Comparison of ENCODE assay signal across 14 cellular contexts in the genomic region with DNA sequence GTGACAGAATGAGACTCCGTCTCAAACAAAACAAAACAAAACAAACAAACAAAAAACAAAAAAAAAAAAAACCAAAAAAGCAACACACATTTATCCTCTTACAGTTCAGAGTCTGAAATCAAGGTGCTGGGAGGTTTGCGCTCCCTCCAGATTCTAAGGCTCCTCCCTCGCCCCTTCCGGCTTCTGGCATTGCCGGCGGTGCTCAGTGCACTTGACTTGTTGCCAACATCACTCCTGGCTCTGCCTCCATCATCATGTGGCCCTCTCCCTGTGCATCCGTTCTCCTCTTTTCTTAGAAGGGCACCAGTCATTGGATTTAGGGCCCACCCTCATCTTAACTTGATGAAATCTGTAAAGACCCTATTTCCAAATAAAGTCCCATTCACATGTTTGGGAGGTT.
A peak's percentile ranks its signal among the peaks of the same experiment; 100 is the strongest.
DNase-seq lines count a peak whose midpoint lies in the region; ATAC-seq and TF ChIP-seq lines count a peak whose summit lies in the region.
"Had no signal": no experiment of that assay in that cellular context is flagged by ENCODE, and none has a peak within 500 bp of the region (broad histone marks: within the 10 kb centered on the region; RNA-seq: fewer than 3 reads in every experiment).

No MANE protein-coding gene starts in this region.

- H3K9ac ChIP-seq in neuronal stem cell (ENCODE audit: low read depth, low read length, poor library complexity) = no peak overlapping the region

- H3K18ac ChIP-seq in neuronal stem cell (ENCODE audit: low read length) = no peak overlapping the region

- H3K36me3 ChIP-seq in neuronal stem cell (replicated peaks in 1 of 2; ENCODE audit: control insufficient read depth in 2 of 2, insufficient read depth in 2 of 2, low read length in 2 of 2) (no peaks in the 10 kb centered on the region), left ventricle myocardium inferior (no peaks in the 10 kb centered on the region)

- H3K4ac ChIP-seq in neuronal stem cell (ENCODE audit: low read length) = no peak overlapping the region

- no peak overlapping the region for H2BK15ac ChIP-seq in neuronal stem cell (ENCODE audit: low read length)

- H3K27ac ChIP-seq in neuronal stem cell (replicated peaks; ENCODE audit: low read length) (no peak overlapping the region), left ventricle myocardium inferior (replicated peaks) (no peak overlapping the region)
- H3K27ac ChIP-seq: 22Rv1, HL-60 had no signal

- H3K23ac ChIP-seq in neuronal stem cell (ENCODE audit: low read depth, low read length, poor library complexity) = no peak overlapping the region

- peak overlapping the region; percentile 1 for H4K91ac ChIP-seq in neuronal stem cell (ENCODE audit: low read depth, low read length, poor library complexity)

- H3K14ac ChIP-seq in neuronal stem cell (ENCODE audit: low read length) = no peak overlapping the region

- peaks cover 0 to 5% of the 10 kb centered on the region in 2 donors for H3K4me1 ChIP-seq in neuronal stem cell (ENCODE audit: control insufficient read depth in 2 of 2, insufficient read depth in 1 of 2, low read depth in 1 of 2, low read length in 2 of 2)
- H3K4me1 ChIP-seq in left ventricle myocardium inferior = no peaks in the 10 kb centered on the region

- DNase-seq in DMS 273 (lab: John Stamatoyannopoulos, UW; ENCODE audit: unreplicated experiment) (peak; percentile 22), DMS 273 treated with DMSO at 0.1 percent for 48 hours (lab: John Stamatoyannopoulos, UW) (no peak), cerebellar cortex (ENCODE audit: low spot score) (peak; percentile 85), neuronal stem cell (ENCODE audit: low spot score) (no peak), left ventricle myocardium inferior (no peak), kidney glomerular epithelial cell (lab: John Stamatoyannopoulos, UW) (no peak)
- DNase-seq: Caco-2; CD8-positive, alpha-beta memory T cell; GOT3; H9 had no signal

- no peaks in the 10 kb centered on the region for H3K79me1 ChIP-seq in neuronal stem cell (ENCODE audit: low read depth, low read length)

- ATAC-seq in GM18519 (IDR thresholded peaks at IDR 0.05; ENCODE audit: low FRiP score, unreplicated experiment) = no peak
- ATAC-seq: GM12878 had no signal

- no peak overlapping the region for H3K4me2 ChIP-seq in neuronal stem cell (ENCODE audit: insufficient read depth, low read length, poor library complexity, severe bottlenecking)

- intact Hi-C loops in left ventricle myocardium inferior (cut with micrococcal nuclease) = no loop called here

- no peak for TF ChIP-seq CTCF in left ventricle myocardium inferior (IDR thresholded peaks at IDR 0.05; ENCODE audit: borderline replicate concordance)

- H3K27me3 ChIP-seq in neuronal stem cell (ENCODE audit: control insufficient read depth in 3 of 3, insufficient read depth in 3 of 3, low read depth in 1 of 3, low read length in 3 of 3) = peaks cover 0 to 40% (median 0%) of the 10 kb centered on the region in 3 experiments
- H3K27me3 ChIP-seq in left ventricle myocardium inferior (ENCODE audit: low read depth) = peaks cover 94% of the 10 kb centered on the region

- peak overlapping the region; percentile 22 for H2AK5ac ChIP-seq in neuronal stem cell (ENCODE audit: low read depth, low read length)

- H4K8ac ChIP-seq in neuronal stem cell (ENCODE audit: low read depth, low read length) = no peak overlapping the region

- H2BK5ac ChIP-seq in neuronal stem cell (ENCODE audit: low read length) = no peak overlapping the region

- no peak overlapping the region for H2BK12ac ChIP-seq in neuronal stem cell (ENCODE audit: low read length)

- H3K9me3 ChIP-seq in neuronal stem cell (replicated peaks in 1 of 2; ENCODE audit: control insufficient read depth in 2 of 2, insufficient read depth in 1 of 2, low read depth in 1 of 2, low read length in 2 of 2) = no peaks in the 10 kb centered on the region
- no peaks in the 10 kb centered on the region for H3K9me3 ChIP-seq in left ventricle myocardium inferior (replicated peaks)
- H3K9me3 ChIP-seq: Caco-2 had no signal

- WGBS in neuronal stem cell (ENCODE audit: extremely low coverage in 2 of 2, insufficient read length in 2 of 2, insufficient replicate concordance in 1 of 2), 2 donors = no CpG with 5 or more reads among the region's 7 CpGs

- no peak overlapping the region for H2AFZ ChIP-seq in neuronal stem cell (ENCODE audit: low read length)

- no peak overlapping the region for H3K4me3 ChIP-seq in neuronal stem cell (ENCODE audit: low read length in 2 of 2)
- no peak overlapping the region for H3K4me3 ChIP-seq in left ventricle myocardium inferior
- H3K4me3 ChIP-seq: GM12878 had no signal

- H2BK120ac ChIP-seq in neuronal stem cell (ENCODE audit: low read depth, low read length) = no peak overlapping the region

Comparison
In these comparisons a context has a peak if more than half of its experiments do, and no peak if none do; other contexts are left out.
1. DNase-seq: peak in DMS 273 (single experiment) and cerebellar cortex (single experiment); none in DMS 273 treated with DMSO at 0.1 percent for 48 hours (single experiment), neuronal stem cell (single experiment), left ventricle myocardium inferior (single experiment) and kidney glomerular epithelial cell (single experiment).